Comparison of ENCODE assay signal across 1 cellular context in the genomic region with DNA sequence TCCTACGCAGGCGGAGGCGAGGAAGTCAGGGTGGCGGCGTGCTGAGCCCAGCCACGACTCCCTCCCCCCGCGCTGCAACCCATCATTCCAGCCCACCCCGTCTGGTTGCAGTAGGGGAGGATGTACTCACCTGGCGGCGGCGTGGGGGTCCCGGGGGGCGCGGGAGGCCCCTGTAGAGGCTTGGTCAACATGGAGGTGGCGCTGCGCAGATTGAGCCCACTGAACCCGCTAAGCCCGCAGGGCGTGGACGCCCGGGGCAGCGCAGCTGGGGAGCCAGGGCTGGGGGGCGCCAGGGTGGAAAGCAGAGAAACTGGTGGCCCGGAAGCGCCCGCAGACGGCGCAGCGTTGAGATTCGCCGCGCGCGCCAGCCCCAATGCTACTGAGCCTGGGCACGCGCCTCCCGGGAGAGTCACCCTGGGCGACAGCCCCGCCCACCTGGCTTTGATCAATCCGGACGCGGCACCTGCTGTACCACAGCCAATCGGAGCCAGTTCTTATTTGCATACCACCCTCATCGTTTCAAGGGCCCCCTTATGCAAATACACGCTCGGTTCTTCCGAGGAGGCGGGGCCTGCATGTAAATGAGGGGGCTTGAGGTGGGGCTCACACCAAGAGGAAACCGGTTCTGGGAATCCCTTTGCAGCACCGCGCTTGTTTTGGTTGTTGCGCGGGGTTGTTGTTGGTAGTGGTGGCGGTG.
A peak's percentile ranks its signal among the peaks of the same experiment; 100 is the strongest.
TF ChIP-seq lines count a peak whose summit lies in the region.

A gene (minus strand): TSS at position 381 of the 697 bp plus-strand sequence. CDS start 190 bp downstream, at position 191.

TF ChIP-seq in GM23338, 12 proteins besides CTCF, POLR2A, EP300 and RAD21:
- no peak for TF ChIP-seq NANOG (IDR thresholded peaks at IDR 0.05; ENCODE audit: borderline replicate concordance)
- TF ChIP-seq, protein P1, sequence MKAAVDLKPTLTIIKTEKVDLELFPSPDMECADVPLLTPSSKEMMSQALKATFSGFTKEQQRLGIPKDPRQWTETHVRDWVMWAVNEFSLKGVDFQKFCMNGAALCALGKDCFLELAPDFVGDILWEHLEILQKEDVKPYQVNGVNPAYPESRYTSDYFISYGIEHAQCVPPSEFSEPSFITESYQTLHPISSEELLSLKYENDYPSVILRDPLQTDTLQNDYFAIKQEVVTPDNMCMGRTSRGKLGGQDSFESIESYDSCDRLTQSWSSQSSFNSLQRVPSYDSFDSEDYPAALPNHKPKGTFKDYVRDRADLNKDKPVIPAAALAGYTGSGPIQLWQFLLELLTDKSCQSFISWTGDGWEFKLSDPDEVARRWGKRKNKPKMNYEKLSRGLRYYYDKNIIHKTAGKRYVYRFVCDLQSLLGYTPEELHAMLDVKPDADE (IDR thresholded peaks at IDR 0.05): 0 out of 2 replicates have a peak, but pooled peaks have one; percentile 14
- TF ChIP-seq, protein P2, sequence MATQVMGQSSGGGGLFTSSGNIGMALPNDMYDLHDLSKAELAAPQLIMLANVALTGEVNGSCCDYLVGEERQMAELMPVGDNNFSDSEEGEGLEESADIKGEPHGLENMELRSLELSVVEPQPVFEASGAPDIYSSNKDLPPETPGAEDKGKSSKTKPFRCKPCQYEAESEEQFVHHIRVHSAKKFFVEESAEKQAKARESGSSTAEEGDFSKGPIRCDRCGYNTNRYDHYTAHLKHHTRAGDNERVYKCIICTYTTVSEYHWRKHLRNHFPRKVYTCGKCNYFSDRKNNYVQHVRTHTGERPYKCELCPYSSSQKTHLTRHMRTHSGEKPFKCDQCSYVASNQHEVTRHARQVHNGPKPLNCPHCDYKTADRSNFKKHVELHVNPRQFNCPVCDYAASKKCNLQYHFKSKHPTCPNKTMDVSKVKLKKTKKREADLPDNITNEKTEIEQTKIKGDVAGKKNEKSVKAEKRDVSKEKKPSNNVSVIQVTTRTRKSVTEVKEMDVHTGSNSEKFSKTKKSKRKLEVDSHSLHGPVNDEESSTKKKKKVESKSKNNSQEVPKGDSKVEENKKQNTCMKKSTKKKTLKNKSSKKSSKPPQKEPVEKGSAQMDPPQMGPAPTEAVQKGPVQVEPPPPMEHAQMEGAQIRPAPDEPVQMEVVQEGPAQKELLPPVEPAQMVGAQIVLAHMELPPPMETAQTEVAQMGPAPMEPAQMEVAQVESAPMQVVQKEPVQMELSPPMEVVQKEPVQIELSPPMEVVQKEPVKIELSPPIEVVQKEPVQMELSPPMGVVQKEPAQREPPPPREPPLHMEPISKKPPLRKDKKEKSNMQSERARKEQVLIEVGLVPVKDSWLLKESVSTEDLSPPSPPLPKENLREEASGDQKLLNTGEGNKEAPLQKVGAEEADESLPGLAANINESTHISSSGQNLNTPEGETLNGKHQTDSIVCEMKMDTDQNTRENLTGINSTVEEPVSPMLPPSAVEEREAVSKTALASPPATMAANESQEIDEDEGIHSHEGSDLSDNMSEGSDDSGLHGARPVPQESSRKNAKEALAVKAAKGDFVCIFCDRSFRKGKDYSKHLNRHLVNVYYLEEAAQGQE (IDR thresholded peaks at IDR 0.05; ENCODE audit: unreplicated experiment): no peak
- peak; percentile 87 for TF ChIP-seq POLR2AphosphoS5 (IDR thresholded peaks at IDR 0.05; ENCODE audit: low read depth)
